ENCODE assay signal across 19 cellular contexts in genomic region chr11:106409201-106409600, GRCh38.
DNase-seq lines count a peak whose midpoint lies in the region; TF ChIP-seq lines count a peak whose summit lies in the region.
"Had no signal": no experiment of that assay in that cellular context is flagged by ENCODE, and none has a peak within 500 bp of the region (broad histone marks: within the 10 kb centered on the region; RNA-seq: fewer than 3 reads in every experiment).

No MANE protein-coding gene starts in this region.

- no peak overlapping the region for H2BK15ac ChIP-seq in mesenchymal stem cell (ENCODE audit: low read depth, poor library complexity, severe bottlenecking)

- H3K18ac ChIP-seq in mesenchymal stem cell (ENCODE audit: low read depth in 1 of 2, low read length in 2 of 2) = no peak overlapping the region

- no peak overlapping the region for H3K4ac ChIP-seq in mesenchymal stem cell (ENCODE audit: low read depth in 1 of 2, low read length in 2 of 2)

- H2BK12ac ChIP-seq in mesenchymal stem cell (ENCODE audit: low read length in 2 of 2) = no peak overlapping the region

- no peak for TF ChIP-seq CTCF in astrocyte of the spinal cord (IDR thresholded peaks at IDR 0.05; ENCODE audit: low read depth, low read length)

- no peaks in the 10 kb centered on the region for H3K4me1 ChIP-seq in mesenchymal stem cell (ENCODE audit: control insufficient read depth, insufficient read depth, low read depth, low read length)
- H3K4me1 ChIP-seq: HAP-1, Peyer's patch had no signal

- H3K27ac ChIP-seq in mesenchymal stem cell (ENCODE audit: low read length, poor library complexity, severe bottlenecking) = no peak overlapping the region
- H3K27ac ChIP-seq: KMS-11, Peyer's patch had no signal

- DNase-seq in EL (peak; percentile 20), LHCN-M2 (ENCODE audit: low read depth) (peak; percentile 19), astrocyte of the spinal cord (ENCODE audit: low read depth, low spot score) (peak; percentile 36), iris pigment epithelial cell (ENCODE audit: low read depth) (peak; percentile 43), mesenchymal stem cell (no peak), NCI-H748 treated with DMSO at 0.1 percent for 48 hours (lab: John Stamatoyannopoulos, UW) (no peak), HuH-7 (ENCODE audit: low spot score) (no peak)
- DNase-seq: NCI-H1417, NCI-H1694 treated with DMSO at 0.1 percent for 48 hours, NCI-H2081 treated with DMSO at 0.1 percent for 48 hours, NCI-H510A treated with DMSO at 0.1 percent for 48 hours, NCI-H774, Peyer's patch, SW 1271, T-helper 17 cell had no signal

- H3K79me1 ChIP-seq in mesenchymal stem cell (replicated peaks; ENCODE audit: low read length, poor library complexity, severe bottlenecking) = no peaks in the 10 kb centered on the region

- no peak overlapping the region for H2BK120ac ChIP-seq in mesenchymal stem cell (ENCODE audit: low read depth, low read length)

- H4K91ac ChIP-seq in mesenchymal stem cell (ENCODE audit: low read length) = no peak overlapping the region

- no peaks in the 10 kb centered on the region for H3K36me3 ChIP-seq in mesenchymal stem cell (ENCODE audit: control insufficient read depth in 1 of 2, insufficient read depth in 2 of 2, low read depth in 1 of 2, low read length in 2 of 2)
- H3K36me3 ChIP-seq: HAP-1, Peyer's patch had no signal

- H2BK5ac ChIP-seq in mesenchymal stem cell (ENCODE audit: low read depth, low read length, poor library complexity, severe bottlenecking) = no peak overlapping the region

- H3K14ac ChIP-seq in mesenchymal stem cell (ENCODE audit: low read length in 2 of 2) = no peak overlapping the region

- no peak overlapping the region for H3K4me2 ChIP-seq in mesenchymal stem cell (ENCODE audit: low read length, poor library complexity, severe bottlenecking)
- H3K4me2 ChIP-seq: GM23338, KMS-11 had no signal

- in situ Hi-C loops in astrocyte of the spinal cord (cut with HindIII; ENCODE audit: low sequenced_read_pairs) = no loop called here

- H3K4me3 ChIP-seq in astrocyte of the spinal cord (ENCODE audit: low read depth, low read length) = no peak overlapping the region
- H3K4me3 ChIP-seq in mesenchymal stem cell (ENCODE audit: insufficient read depth in 1 of 2, low read depth in 1 of 2, low read length in 2 of 2) = no peak overlapping the region
- H3K4me3 ChIP-seq: GM12878, GM23338, HAP-1, Peyer's patch had no signal

- H2AFZ ChIP-seq in mesenchymal stem cell (ENCODE audit: low read depth, low read length) = no peak overlapping the region
- H2AFZ ChIP-seq: GM23338 had no signal

- H3K23ac ChIP-seq in mesenchymal stem cell (ENCODE audit: low read length in 2 of 2) = no peak overlapping the region

- no peak overlapping the region for H3K9ac ChIP-seq in mesenchymal stem cell (ENCODE audit: low read length)
- H3K9ac ChIP-seq: KMS-11 had no signal

- no peaks in the 10 kb centered on the region for H3K9me3 ChIP-seq in mesenchymal stem cell (ENCODE audit: control insufficient read depth, low read length)
- H3K9me3 ChIP-seq: HAP-1, Peyer's patch had no signal

- H3K27me3 ChIP-seq in mesenchymal stem cell (ENCODE audit: control insufficient read depth in 1 of 2, insufficient read depth in 1 of 2, low read length in 2 of 2) = no peaks in the 10 kb centered on the region
- H3K27me3 ChIP-seq: Peyer's patch had no signal

- WGBS in mesenchymal stem cell = no CpG with 5 or more reads among the region's 1 CpG

- no peak overlapping the region for H4K8ac ChIP-seq in mesenchymal stem cell (ENCODE audit: low read length)

- no peak overlapping the region for H2AK5ac ChIP-seq in mesenchymal stem cell (ENCODE audit: low read length, severe bottlenecking)

Comparison
In these comparisons a context has a peak if more than half of its experiments do, and no peak if none do; other contexts are left out.
1. DNase-seq: peak in EL (single experiment), LHCN-M2 (single experiment), astrocyte of the spinal cord (single experiment) and iris pigment epithelial cell (single experiment); none in mesenchymal stem cell (single experiment), NCI-H748 treated with DMSO at 0.1 percent for 48 hours (single experiment) and HuH-7 (single experiment).